Comparison of ENCODE assay signal across 14 cellular contexts in the genomic region with DNA sequence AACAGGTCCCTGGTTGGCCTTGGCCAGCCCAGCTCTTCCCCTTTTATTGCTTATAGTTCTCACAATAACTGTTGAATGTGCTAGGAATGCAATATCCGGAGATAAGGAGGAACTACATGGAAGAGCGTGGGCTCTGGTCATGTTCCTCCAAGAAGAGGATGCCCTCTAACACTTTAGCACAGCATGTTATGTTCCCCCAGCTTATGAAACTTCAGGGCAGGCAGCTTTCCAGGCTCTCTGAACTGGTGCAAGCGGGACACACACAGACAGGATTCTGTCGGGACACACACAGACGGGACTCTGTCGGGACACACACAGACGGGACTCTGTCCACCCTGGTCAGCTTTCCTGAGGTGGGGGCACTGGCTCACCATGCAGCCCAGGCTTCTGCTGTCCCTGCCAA.
A peak's percentile ranks its signal among the peaks of the same experiment; 100 is the strongest.
DNase-seq lines count a peak whose midpoint lies in the region; ATAC-seq, FAIRE-seq and TF ChIP-seq lines count a peak whose summit lies in the region.
"Had no signal": no experiment of that assay in that cellular context is flagged by ENCODE, and none has a peak within 500 bp of the region (broad histone marks: within the 10 kb centered on the region; RNA-seq: fewer than 3 reads in every experiment).

No MANE protein-coding gene starts in this region.

- H3K36me3 Mint-ChIP-seq in activated naive CD4-positive, alpha-beta T cell treated with anti-CD3 and anti-CD28 coated beads, Interleukin-2, amount 50 U/mL, for 72 hours: no peaks in the 10 kb centered on the region
- H3K36me3 Mint-ChIP-seq: activated naive CD8-positive, alpha-beta T cell treated with anti-CD3 and anti-CD28 coated beads for 36 hours; immature natural killer cell; natural killer cell treated with Interleukin-12 subunit alpha and Interleukin-12 subunit beta and Interleukin-15 and Interleukin-18, amount 100 ng/mL, for 72 hours had no signal

- H3K4me2 ChIP-seq in A549: no peak overlapping the region
- no peak overlapping the region for H3K4me2 ChIP-seq in osteoblast (ENCODE audit: insufficient read depth, low read length)
- no peak overlapping the region for H3K4me2 ChIP-seq in OCI-LY7 (ENCODE audit: low read length)

- H3K27me3 ChIP-seq in left ventricle myocardium inferior (ENCODE audit: low read depth) (no peaks in the 10 kb centered on the region), osteoblast (ENCODE audit: insufficient read depth, low read length) (no peaks in the 10 kb centered on the region)

- DNase-seq in A549 (ENCODE audit: low read depth in 1 of 2, low spot score in 1 of 2): no peak
- DNase-seq in SKM-1 treated with dmso at 0.1 percent for 144 hours (lab: John Stamatoyannopoulos, UW; ENCODE audit: unreplicated experiment): peak; percentile 74
- peak; percentile 60 for DNase-seq in left ventricle myocardium inferior
- DNase-seq in osteoblast (ENCODE audit: insufficient read length, low spot score, missing footprints): no peak
- no peak for DNase-seq in GOT3 (lab: John Stamatoyannopoulos, UW)
- no peak for DNase-seq in activated naive CD4-positive, alpha-beta T cell treated with anti-CD3 and anti-CD28 coated beads, Interleukin-2, amount 50 U/mL, for 72 hours (ENCODE audit: low spot score in 2 of 2)
- DNase-seq in OCI-LY7 (ENCODE audit: low spot score): no peak
- no peak for DNase-seq in NCI-H69 (lab: John Stamatoyannopoulos, UW)
- DNase-seq: activated naive CD8-positive, alpha-beta T cell treated with anti-CD3 and anti-CD28 coated beads for 36 hours; immature natural killer cell; NCI-H146; NCI-H774; SHP77 had no signal

- H3K79me2 ChIP-seq in osteoblast (ENCODE audit: insufficient read depth, low read length): no peaks in the 10 kb centered on the region
- H3K79me2 ChIP-seq in OCI-LY7 (ENCODE audit: insufficient read depth, low read depth, low read length): no peaks in the 10 kb centered on the region

- TF ChIP-seq CTCF in A549 (IDR thresholded peaks at IDR 0.05) (no peak), left ventricle myocardium inferior (IDR thresholded peaks at IDR 0.05; ENCODE audit: borderline replicate concordance) (no peak), osteoblast (IDR thresholded peaks at IDR 0.05; ENCODE audit: extremely low read depth, low read depth, low read length) (no peak), OCI-LY7 (conservative IDR thresholded peaks at IDR 0.05; ENCODE audit: low read length) (no peak)

- peak overlapping the region; percentile 37 to 76; a peak in 5 of 6 replicates for H3K27ac ChIP-seq in A549
- peak overlapping the region; percentile 66 for H3K27ac ChIP-seq in left ventricle myocardium inferior (replicated peaks)
- no peak overlapping the region for H3K27ac ChIP-seq in osteoblast (ENCODE audit: low read depth, low read length)
- no peak overlapping the region for H3K27ac ChIP-seq in OCI-LY7 (ENCODE audit: low read depth, low read length, poor library complexity, severe bottlenecking)

- H3K27ac Mint-ChIP-seq in activated naive CD4-positive, alpha-beta T cell treated with anti-CD3 and anti-CD28 coated beads, Interleukin-2, amount 50 U/mL, for 72 hours: no peak overlapping the region
- H3K27ac Mint-ChIP-seq: activated naive CD8-positive, alpha-beta T cell treated with anti-CD3 and anti-CD28 coated beads for 36 hours; immature natural killer cell; natural killer cell treated with Interleukin-12 subunit alpha and Interleukin-12 subunit beta and Interleukin-15 and Interleukin-18, amount 100 ng/mL, for 72 hours had no signal

- no TSS peak for BruUV-seq in OCI-LY7 (replicated peaks; lab: Mats Ljungman, UMichigan)

- H3K4me3 ChIP-seq in A549: no peak overlapping the region
- H3K4me3 ChIP-seq in left ventricle myocardium inferior: peak overlapping the region; percentile 15
- H3K4me3 ChIP-seq in osteoblast (ENCODE audit: insufficient read depth, low read length): no peak overlapping the region
- H3K4me3 ChIP-seq in OCI-LY7 (ENCODE audit: low read depth, low read length, poor library complexity, severe bottlenecking): no peak overlapping the region

- no peak for TF ChIP-seq RAD21 in A549 (conservative IDR thresholded peaks at IDR 0.05 in 1 of 2, IDR thresholded peaks at IDR 0.05 in 1 of 2)

- H4K20me1 ChIP-seq in osteoblast (ENCODE audit: insufficient read depth, low read length): no peaks in the 10 kb centered on the region
- H4K20me1 ChIP-seq in OCI-LY7 (ENCODE audit: insufficient read depth, low read length): no peaks in the 10 kb centered on the region

- intact Hi-C loops in left ventricle myocardium inferior (cut with micrococcal nuclease): no loop called here
- intact Hi-C loops in OCI-LY7 (cut with micrococcal nuclease; ENCODE audit: unreplicated experiment): no loop called here

- no peak for TF ChIP-seq EP300 in A549 (IDR thresholded peaks at IDR 0.05)

- H2AFZ ChIP-seq in osteoblast (ENCODE audit: low read length): peak overlapping the region; percentile 7
- no peak overlapping the region for H2AFZ ChIP-seq in OCI-LY7 (ENCODE audit: low read length)

- no peaks in the 10 kb centered on the region for H3K9me3 Mint-ChIP-seq in activated naive CD4-positive, alpha-beta T cell treated with anti-CD3 and anti-CD28 coated beads, Interleukin-2, amount 50 U/mL, for 72 hours
- H3K9me3 Mint-ChIP-seq: activated naive CD8-positive, alpha-beta T cell treated with anti-CD3 and anti-CD28 coated beads for 36 hours; immature natural killer cell; natural killer cell treated with Interleukin-12 subunit alpha and Interleukin-12 subunit beta and Interleukin-15 and Interleukin-18, amount 100 ng/mL, for 72 hours had no signal

- FAIRE-seq in A549 (lab: Jason Lieb, UNC): no peak

- CTCF ChIA-PET in A549 (lab: Yijun Ruan, JAX): interaction anchor here (1.6 to 4.1 kb wide), 2 partner anchors 12 to 138 kb away, joined by 4 to 23 read pairs; no protein-coding TSS in a partner anchor
- CTCF ChIA-PET in OCI-LY7 (lab: Charles Lee; ENCODE audit: unreplicated experiment): interaction anchor here (0.6 kb wide), 1 partner anchor 12 kb away, joined by 3 read pairs; no protein-coding TSS in a partner anchor

- H3K4me1 ChIP-seq in A549 (peaks cover 12% of the 10 kb centered on the region), left ventricle myocardium inferior (peaks cover 13% of the 10 kb centered on the region), osteoblast (ENCODE audit: insufficient read depth, low read length) (no peaks in the 10 kb centered on the region), OCI-LY7 (ENCODE audit: insufficient read depth, low read length, poor library complexity, severe bottlenecking) (peaks cover 11% of the 10 kb centered on the region)

- TF ChIP-seq POLR2A in A549 (IDR thresholded peaks at IDR 0.05; ENCODE audit: low read length): no peak

- WGBS in A549 (ENCODE audit: missing lambda C conversion rate): 85% methylated on average over 6 of the region's 7 CpGs

- no peaks in the 10 kb centered on the region for H3K9me2 ChIP-seq in OCI-LY7 (ENCODE audit: insufficient read depth, low read length)

- ATAC-seq in A549: peak in 1 of 2 experiments; percentile 15; a peak in 3 of 6 replicates
- ATAC-seq in activated naive CD4-positive, alpha-beta T cell treated with anti-CD3 and anti-CD28 coated beads, Interleukin-2, amount 50 U/mL, for 72 hours: no peak

- H3K36me3 ChIP-seq in left ventricle myocardium inferior (peaks cover 4% of the 10 kb centered on the region), osteoblast (ENCODE audit: insufficient read depth, low read length) (no peaks in the 10 kb centered on the region), OCI-LY7 (ENCODE audit: insufficient read depth, low read length) (no peaks in the 10 kb centered on the region)

- POLR2A ChIA-PET in A549 (lab: Yijun Ruan, JAX): no interaction called here
- POLR2A ChIA-PET in OCI-LY7 (lab: Charles Lee): no interaction called here

- H3K9me3 ChIP-seq in A549 (no peaks in the 10 kb centered on the region), left ventricle myocardium inferior (replicated peaks) (no peaks in the 10 kb centered on the region), osteoblast (ENCODE audit: low read depth, low read length) (no peaks in the 10 kb centered on the region), OCI-LY7 (ENCODE audit: low read length) (no peaks in the 10 kb centered on the region)

TF ChIP-seq in A549, 52 proteins besides CTCF, POLR2A, EP300 and RAD21:
- TF ChIP-seq RNF2 (IDR thresholded peaks at IDR 0.05; ENCODE audit: borderline replicate concordance, low read depth) (no peak), ZFP36 (IDR thresholded peaks at IDR 0.05; ENCODE audit: borderline replicate concordance, partially characterized antibody) (no peak), RARB (CRISPR knock-in tag; IDR thresholded peaks at IDR 0.05) (no peak)
TF ChIP-seq in A549: peak in this region for 0.

Comparison
In these comparisons a context has a peak if more than half of its experiments do, and no peak if none do; other contexts are left out.
1. DNase-seq: peak in SKM-1 treated with dmso at 0.1 percent for 144 hours (single experiment) and left ventricle myocardium inferior (single experiment); none in A549 (0 of 2), osteoblast (single experiment), GOT3 (single experiment), activated naive CD4-positive, alpha-beta T cell treated with anti-CD3 and anti-CD28 coated beads, Interleukin-2, amount 50 U/mL, for 72 hours (0 of 2), OCI-LY7 (single experiment) and NCI-H69 (single experiment).
2. H3K27ac ChIP-seq: peak in A549 (2 of 2) and left ventricle myocardium inferior (single experiment); none in osteoblast (single experiment) and OCI-LY7 (single experiment).